1 cellular context compared by ENCODE assay signal in genomic region chr6:95815389-95816056, GRCh38.
TF ChIP-seq lines count a peak whose summit lies in the region.

No MANE protein-coding gene starts in this region.

TF ChIP-seq in HepG2, 621 proteins besides CTCF, POLR2A, EP300 and RAD21 (continued from another document and continues in another):
- TF ChIP-seq PRDM10 (CRISPR knock-in tag; IDR thresholded peaks at IDR 0.05; ENCODE audit: low read depth), result peak; percentile 89
- TF ChIP-seq ETV6 (CRISPR knock-in tag; conservative IDR thresholded peaks at IDR 0.05), result peak; percentile 73; the same call in 1 of the 2 replicates
- peak; percentile 48; the same call in 1 of the 2 replicates for TF ChIP-seq CCDC6 (CRISPR knock-in tag; IDR thresholded peaks at IDR 0.05)
- TF ChIP-seq SSRP1 (CRISPR knock-in tag; IDR thresholded peaks at IDR 0.05), result peak; percentile 98; the same call in 1 of the 2 replicates
- TF ChIP-seq HNF4A (CRISPR knock-in tag; IDR thresholded peaks at IDR 0.05), result peak; percentile 100
- TF ChIP-seq ZNF557 (CRISPR knock-in tag; IDR thresholded peaks at IDR 0.05), result 0 out of 2 replicates have a peak, but pooled peaks have one; percentile 54
- TF ChIP-seq CHCHD3 (CRISPR knock-in tag; IDR thresholded peaks at IDR 0.05), result no peak
- TF ChIP-seq ISX (CRISPR knock-in tag; conservative IDR thresholded peaks at IDR 0.05), result no peak
- peak; percentile 97 for TF ChIP-seq FOXO1 (CRISPR knock-in tag; IDR thresholded peaks at IDR 0.05)
- no peak for TF ChIP-seq MAZ (IDR thresholded peaks at IDR 0.05; ENCODE audit: borderline replicate concordance, low read depth, low read length)
- TF ChIP-seq MAZ (CRISPR knock-in tag; IDR thresholded peaks at IDR 0.05; ENCODE audit: low read depth), result 0 out of 2 replicates have a peak, but pooled peaks have one; percentile 31
- no peak for TF ChIP-seq GZF1 (CRISPR knock-in tag; IDR thresholded peaks at IDR 0.05)
- TF ChIP-seq HMGXB4 (CRISPR knock-in tag; IDR thresholded peaks at IDR 0.05; ENCODE audit: borderline replicate concordance in 1 of 2, low read depth in 1 of 2), result peak in 1 of 2 experiments; percentile 59; a peak in 1 of 4 replicates
- TF ChIP-seq RELA (CRISPR knock-in tag; IDR thresholded peaks at IDR 0.05), result peak; percentile 54; the same call in 1 of the 2 replicates
- peak; percentile 74; the same call in 1 of the 2 replicates for TF ChIP-seq ZNF292 (CRISPR knock-in tag; IDR thresholded peaks at IDR 0.05; ENCODE audit: borderline replicate concordance, low read depth)
- TF ChIP-seq ZBTB2 (CRISPR knock-in tag; IDR thresholded peaks at IDR 0.05; ENCODE audit: low read depth), result no peak
- no peak for TF ChIP-seq ZNF275 (CRISPR knock-in tag; IDR thresholded peaks at IDR 0.05; ENCODE audit: borderline replicate concordance)
- peak; percentile 97 for TF ChIP-seq HNF4G (IDR thresholded peaks at IDR 0.05; ENCODE audit: borderline replicate concordance, low read depth, low read length)
- peak; percentile 96 for TF ChIP-seq HNF4G (CRISPR knock-in tag; IDR thresholded peaks at IDR 0.05; ENCODE audit: borderline replicate concordance, low read depth)
- peak; percentile 87 for TF ChIP-seq TCF7 (IDR thresholded peaks at IDR 0.05; ENCODE audit: low read depth)
- TF ChIP-seq ERF (CRISPR knock-in tag; IDR thresholded peaks at IDR 0.05), result peak; percentile 97
- peak; percentile 76 for TF ChIP-seq TFDP2 (CRISPR knock-in tag; IDR thresholded peaks at IDR 0.05)
- TF ChIP-seq SALL1 (CRISPR knock-in tag; IDR thresholded peaks at IDR 0.05), result peak; percentile 100
- peak; percentile 88 for TF ChIP-seq ZBTB25 (CRISPR knock-in tag; IDR thresholded peaks at IDR 0.05)
- peak; percentile 87 for TF ChIP-seq ZNF878 (CRISPR knock-in tag; IDR thresholded peaks at IDR 0.05)
- TF ChIP-seq ZNF121 (CRISPR knock-in tag; IDR thresholded peaks at IDR 0.05), result 0 out of 2 replicates have a peak, but pooled peaks have one; percentile 30
- peak; percentile 89 for TF ChIP-seq TFAP4 (IDR thresholded peaks at IDR 0.05; ENCODE audit: borderline replicate concordance, low read depth)
- TF ChIP-seq REL (CRISPR knock-in tag; conservative IDR thresholded peaks at IDR 0.05), result 0 out of 2 replicates have a peak, but pooled peaks have one; percentile 28
- TF ChIP-seq ZBED4 (CRISPR knock-in tag; IDR thresholded peaks at IDR 0.05; ENCODE audit: borderline replicate concordance), result peak; percentile 91
- peak; percentile 71; the same call in 1 of the 2 replicates for TF ChIP-seq KLF6 (CRISPR knock-in tag; IDR thresholded peaks at IDR 0.05)
- peak; percentile 99 for TF ChIP-seq MED1 (CRISPR knock-in tag; IDR thresholded peaks at IDR 0.05)
- TF ChIP-seq FOSL1 (CRISPR knock-in tag; IDR thresholded peaks at IDR 0.05; ENCODE audit: borderline replicate concordance), result peak; percentile 29; the same call in 1 of the 2 replicates
- peak; percentile 44; the same call in 1 of the 2 replicates for TF ChIP-seq RBFOX2 (IDR thresholded peaks at IDR 0.05; ENCODE audit: low read depth, low read length)
- peak; percentile 91 for TF ChIP-seq ZNF205 (CRISPR knock-in tag; IDR thresholded peaks at IDR 0.05)
- TF ChIP-seq POLR2G (IDR thresholded peaks at IDR 0.05; ENCODE audit: low read depth, low read length), result peak; percentile 56
- TF ChIP-seq ZBTB7B (CRISPR knock-in tag; IDR thresholded peaks at IDR 0.05), result peak; percentile 91
- no peak for TF ChIP-seq KLF9 (CRISPR knock-in tag; IDR thresholded peaks at IDR 0.05; ENCODE audit: low read depth)
- peak; percentile 51; the same call in 1 of the 2 replicates for TF ChIP-seq MTA1 (CRISPR knock-in tag; IDR thresholded peaks at IDR 0.05; ENCODE audit: borderline replicate concordance)
- TF ChIP-seq ZBTB44 (CRISPR knock-in tag; IDR thresholded peaks at IDR 0.05), result 0 out of 2 replicates have a peak, but pooled peaks have one; percentile 37
- TF ChIP-seq CC2D1A (CRISPR knock-in tag; IDR thresholded peaks at IDR 0.05), result peak; percentile 92; the same call in 1 of the 2 replicates
